In genomic region chr20:12893019-12893418, GRCh38 we compare ENCODE assay signal across 26 cellular contexts.
"Had no signal": no experiment of that assay in that cellular context is flagged by ENCODE, and none has a peak within 500 bp of the region (broad histone marks: within the 10 kb centered on the region; RNA-seq: fewer than 3 reads in every experiment).

No MANE protein-coding gene starts in this region.

- DNase-seq: activated CD4-positive, alpha-beta memory T cell treated with anti-CD3 and anti-CD28 coated beads, Interleukin-2, amount 10 ng/mL, durations not matched to agents 7 days and 5 days; activated CD4-positive, alpha-beta T cell treated with anti-CD3 and anti-CD28 coated beads for 1 hour; activated CD4-positive, alpha-beta T cell treated with anti-CD3 and anti-CD28 coated beads for 4 hours; activated CD4-positive, alpha-beta T cell treated with anti-CD3 and anti-CD28 coated beads, Interleukin-2, amount 10 ng/mL, durations not matched to agents 7 days and 5 days; activated CD4-positive, alpha-beta T cell treated with anti-CD3 and anti-CD28 coated beads, Interleukin-2, amount 50 U/mL, for 4 hours; activated CD8-positive, alpha-beta memory T cell treated with anti-CD3 and anti-CD28 coated beads, Interleukin-2, amount 50 U/mL, for 48 hours; activated gamma-delta T cell treated with Interleukin-2 at 50 U/mL for 16 hours; activated naive CD4-positive, alpha-beta T cell treated with anti-CD3 and anti-CD28 coated beads, Interleukin-2, amount 50 U/mL, for 16 hours; activated naive CD4-positive, alpha-beta T cell treated with Interleukin-2 at 50 U/mL for 16 hours; activated T-cell treated with anti-CD3 and anti-CD28 coated beads for 4 hours; activated T-cell treated with anti-CD3 and anti-CD28 coated beads, Interleukin-2, amount 50 U/mL, for 24 hours; activated T-cell treated with anti-CD3 and anti-CD28 coated beads, Interleukin-2, amount 50 U/mL, for 72 hours; amniotic stem cell; anterior cingulate cortex; body of pancreas; caudate nucleus; cortex of kidney; dermis blood vessel endothelial cell; effector CD4-positive, alpha-beta T cell; effector memory CD8-positive, alpha-beta T cell; erythroblast; esophagus squamous epithelium; foreskin melanocyte; T-helper 2 cell had no signal

- H3K36me3 Mint-ChIP-seq: activated naive CD8-positive, alpha-beta T cell had no signal

- H3K27ac ChIP-seq: body of pancreas, esophagus squamous epithelium, gastroesophageal sphincter had no signal

- H3K4me3 ChIP-seq: body of pancreas, esophagus squamous epithelium, gastroesophageal sphincter had no signal

- H3K9me3 ChIP-seq: body of pancreas, esophagus squamous epithelium, gastroesophageal sphincter had no signal

- H3K9me3 Mint-ChIP-seq: activated CD4-positive, alpha-beta memory T cell treated with anti-CD3 and anti-CD28 coated beads, Interleukin-2, amount 10 ng/mL, durations not matched to agents 7 days and 5 days; activated CD4-positive, alpha-beta T cell treated with anti-CD3 and anti-CD28 coated beads, Interleukin-2, amount 10 ng/mL, durations not matched to agents 7 days and 5 days had no signal

- H3K27me3 Mint-ChIP-seq: activated CD4-positive, alpha-beta memory T cell treated with anti-CD3 and anti-CD28 coated beads, Interleukin-2, amount 10 ng/mL, durations not matched to agents 7 days and 5 days; activated CD4-positive, alpha-beta T cell treated with anti-CD3 and anti-CD28 coated beads, Interleukin-2, amount 10 ng/mL, durations not matched to agents 7 days and 5 days; activated T-cell treated with anti-CD3 and anti-CD28 coated beads, Interleukin-2, amount 50 U/mL, for 24 hours; effector memory CD8-positive, alpha-beta T cell had no signal

- H3K4me1 ChIP-seq: body of pancreas, esophagus squamous epithelium, gastroesophageal sphincter had no signal

- H3K36me3 ChIP-seq: esophagus squamous epithelium, gastroesophageal sphincter had no signal

- H3K4me3 Mint-ChIP-seq: activated CD4-positive, alpha-beta memory T cell treated with anti-CD3 and anti-CD28 coated beads, Interleukin-2, amount 10 ng/mL, durations not matched to agents 7 days and 5 days; activated CD4-positive, alpha-beta T cell treated with anti-CD3 and anti-CD28 coated beads, Interleukin-2, amount 10 ng/mL, durations not matched to agents 7 days and 5 days; activated naive CD8-positive, alpha-beta T cell; activated T-cell treated with anti-CD3 and anti-CD28 coated beads, Interleukin-2, amount 50 U/mL, for 24 hours; activated T-cell treated with anti-CD3 and anti-CD28 coated beads, Interleukin-2, amount 50 U/mL, for 72 hours; effector memory CD8-positive, alpha-beta T cell had no signal

- H3K27me3 ChIP-seq: body of pancreas, esophagus squamous epithelium, gastroesophageal sphincter had no signal

- H3K27ac Mint-ChIP-seq: activated CD4-positive, alpha-beta memory T cell treated with anti-CD3 and anti-CD28 coated beads, Interleukin-2, amount 10 ng/mL, durations not matched to agents 7 days and 5 days; activated CD4-positive, alpha-beta T cell treated with anti-CD3 and anti-CD28 coated beads, Interleukin-2, amount 10 ng/mL, durations not matched to agents 7 days and 5 days; activated naive CD8-positive, alpha-beta T cell; activated T-cell treated with anti-CD3 and anti-CD28 coated beads, Interleukin-2, amount 50 U/mL, for 24 hours; activated T-cell treated with anti-CD3 and anti-CD28 coated beads, Interleukin-2, amount 50 U/mL, for 72 hours; effector memory CD8-positive, alpha-beta T cell had no signal

- ATAC-seq: activated T-cell treated with anti-CD3 and anti-CD28 coated beads, Interleukin-2, amount 50 U/mL, for 72 hours; body of pancreas; effector memory CD8-positive, alpha-beta T cell; gastroesophageal sphincter had no signal

- H3K4me1 Mint-ChIP-seq: activated CD4-positive, alpha-beta memory T cell treated with anti-CD3 and anti-CD28 coated beads, Interleukin-2, amount 10 ng/mL, durations not matched to agents 7 days and 5 days; activated CD4-positive, alpha-beta T cell treated with anti-CD3 and anti-CD28 coated beads, Interleukin-2, amount 10 ng/mL, durations not matched to agents 7 days and 5 days had no signal
